In genomic region chr11:17411418-17411817, GRCh38 we compare ENCODE assay signal across 24 cellular contexts. TPM values are rescaled to one million over a fixed set of nuclear protein-coding genes. Genes with fewer than 3 reads are reported as not detected.
DNase-seq lines count a peak whose midpoint lies in the region; ATAC-seq and TF ChIP-seq lines count a peak whose summit lies in the region.
"Had no signal": no experiment of that assay in that cellular context is flagged by ENCODE, and none has a peak within 500 bp of the region (broad histone marks: within the 10 kb centered on the region; RNA-seq: fewer than 3 reads in every experiment).

No MANE protein-coding gene starts in this region.

- intact Hi-C loops in spleen (cut with DNase I; ENCODE audit: low total_unique reads), result no loop called here
- intact Hi-C loops in uterus (cut with DNase I; ENCODE audit: low total_unique reads), result no loop called here

- H3K27ac ChIP-seq in spleen (no peak overlapping the region), uterus (no peak overlapping the region)
- H3K27ac ChIP-seq: 22Rv1, KMS-11, PC-9, SJSA1 had no signal

- no peak for TF ChIP-seq CTCF in spleen (IDR thresholded peaks at IDR 0.05 in 8 of 11, conservative IDR thresholded peaks at IDR 0.05 in 3 of 11)
- no peak for TF ChIP-seq CTCF in GM13976 (IDR thresholded peaks at IDR 0.05; ENCODE audit: borderline replicate concordance, control extremely low read depth, extremely low read depth, insufficient read depth, missing control alignments)
- TF ChIP-seq CTCF in uterus (IDR thresholded peaks at IDR 0.05), result no peak

- peaks cover 42% of the 10 kb centered on the region for H3K4me1 Mint-ChIP-seq in activated naive CD8-positive, alpha-beta T cell treated with anti-CD3 and anti-CD28 coated beads, Interleukin-2, amount 10 ng/mL, durations not matched to agents 7 days and 5 days
- H3K4me1 Mint-ChIP-seq in activated naive CD8-positive, alpha-beta T cell treated with anti-CD3 and anti-CD28 coated beads, Interleukin-2, amount 50 U/mL, for 24 hours, result peaks cover 8% of the 10 kb centered on the region

- H3K4me3 ChIP-seq in spleen, result no peak overlapping the region
- H3K4me3 ChIP-seq in uterus, result no peak overlapping the region
- H3K4me3 ChIP-seq: PC-9, SJSA1 had no signal

- no peak for ATAC-seq in activated naive CD8-positive, alpha-beta T cell treated with anti-CD3 and anti-CD28 coated beads, Interleukin-2, amount 10 ng/mL, durations not matched to agents 7 days and 5 days (ENCODE audit: low read depth)
- ATAC-seq in activated naive CD8-positive, alpha-beta T cell treated with anti-CD3 and anti-CD28 coated beads, Interleukin-2, amount 50 U/mL, for 24 hours, result no peak
- ATAC-seq: HCT116 had no signal

- 67 to 83% (median 77%) methylated on average over 6 of the region's 6 CpGs for WGBS in spleen, 5 donors

- H3K4me1 ChIP-seq in spleen (peaks cover 0 to 8% (median 0%) of the 10 kb centered on the region in 6 donors), uterus (no peaks in the 10 kb centered on the region)
- H3K4me1 ChIP-seq: BE2C, SJSA1 had no signal

- in situ Hi-C loops in GM13976 (cut with MboI; ENCODE audit: low sequenced_read_pairs, unreplicated experiment), result no loop called here

- no peak overlapping the region for H3K4me3 Mint-ChIP-seq in activated naive CD8-positive, alpha-beta T cell treated with anti-CD3 and anti-CD28 coated beads, Interleukin-2, amount 10 ng/mL, durations not matched to agents 7 days and 5 days
- no peak overlapping the region for H3K4me3 Mint-ChIP-seq in activated naive CD8-positive, alpha-beta T cell treated with anti-CD3 and anti-CD28 coated beads, Interleukin-2, amount 50 U/mL, for 24 hours
- H3K4me3 Mint-ChIP-seq: CD4-positive, alpha-beta T cell had no signal

- peaks cover under 1% of the 10 kb centered on the region for H3K36me3 Mint-ChIP-seq in activated naive CD8-positive, alpha-beta T cell treated with anti-CD3 and anti-CD28 coated beads, Interleukin-2, amount 10 ng/mL, durations not matched to agents 7 days and 5 days
- H3K36me3 Mint-ChIP-seq in activated naive CD8-positive, alpha-beta T cell treated with anti-CD3 and anti-CD28 coated beads, Interleukin-2, amount 50 U/mL, for 24 hours (ENCODE audit: low read depth), result no peaks in the 10 kb centered on the region

- TF ChIP-seq POLR2A in spleen (IDR thresholded peaks at IDR 0.05) (no peak), uterus (IDR thresholded peaks at IDR 0.05) (no peak)

- H3K9me3 Mint-ChIP-seq in activated naive CD8-positive, alpha-beta T cell treated with anti-CD3 and anti-CD28 coated beads, Interleukin-2, amount 10 ng/mL, durations not matched to agents 7 days and 5 days, result no peaks in the 10 kb centered on the region
- H3K9me3 Mint-ChIP-seq in activated naive CD8-positive, alpha-beta T cell treated with anti-CD3 and anti-CD28 coated beads, Interleukin-2, amount 50 U/mL, for 24 hours, result no peaks in the 10 kb centered on the region
- H3K9me3 Mint-ChIP-seq: CD4-positive, alpha-beta T cell had no signal

- peaks cover 18% of the 10 kb centered on the region for H3K27me3 Mint-ChIP-seq in activated naive CD8-positive, alpha-beta T cell treated with anti-CD3 and anti-CD28 coated beads, Interleukin-2, amount 10 ng/mL, durations not matched to agents 7 days and 5 days
- H3K27me3 Mint-ChIP-seq in activated naive CD8-positive, alpha-beta T cell treated with anti-CD3 and anti-CD28 coated beads, Interleukin-2, amount 50 U/mL, for 24 hours, result peaks cover 15% of the 10 kb centered on the region

- DNase-seq in activated naive CD8-positive, alpha-beta T cell treated with anti-CD3 and anti-CD28 coated beads, Interleukin-2, amount 10 ng/mL, durations not matched to agents 7 days and 5 days, result no peak
- DNase-seq in activated naive CD8-positive, alpha-beta T cell treated with anti-CD3 and anti-CD28 coated beads, Interleukin-2, amount 50 U/mL, for 24 hours, result no peak
- peak; percentile 57 for DNase-seq in NCI-H69 (lab: John Stamatoyannopoulos, UW)
- DNase-seq in spleen, result peak; percentile 20
- DNase-seq in NCI-H446 (lab: John Stamatoyannopoulos, UW), result no peak
- no peak for DNase-seq in GM13976 (ENCODE audit: low spot score)
- DNase-seq in uterus, result no peak
- DNase-seq: ACHN; BE2C; CD4-positive, alpha-beta T cell; IMR-90; NCI-H1092; NCI-H1417 treated with DMSO at 0.1 percent for 48 hours; NCI-H1694 treated with DMSO at 0.1 percent for 48 hours; NCI-H2171; NCI-H226; NCI-H524; PC-9; Right ventricle myocardium superior; RPMI8226 had no signal

- H3K36me3 ChIP-seq in spleen (no peaks in the 10 kb centered on the region), uterus (no peaks in the 10 kb centered on the region)
- H3K36me3 ChIP-seq: BE2C, SJSA1 had no signal

- H3K27ac Mint-ChIP-seq in activated naive CD8-positive, alpha-beta T cell treated with anti-CD3 and anti-CD28 coated beads, Interleukin-2, amount 10 ng/mL, durations not matched to agents 7 days and 5 days, result peak overlapping the region; percentile 66
- no peak overlapping the region for H3K27ac Mint-ChIP-seq in activated naive CD8-positive, alpha-beta T cell treated with anti-CD3 and anti-CD28 coated beads, Interleukin-2, amount 50 U/mL, for 24 hours
- H3K27ac Mint-ChIP-seq: CD4-positive, alpha-beta T cell had no signal

- POLR2A ChIA-PET in activated naive CD8-positive, alpha-beta T cell treated with anti-CD3 and anti-CD28 coated beads, Interleukin-2, amount 10 ng/mL, durations not matched to agents 7 days and 5 days (lab: Charles Lee), result interaction anchor here (1.0 kb wide), 1 partner anchor 22 kb away, joined by 4 read pairs; no protein-coding TSS in a partner anchor

- H3K9me3 ChIP-seq in spleen (no peaks in the 10 kb centered on the region), uterus (no peaks in the 10 kb centered on the region)
- H3K9me3 ChIP-seq: BE2C, SJSA1 had no signal

- peaks cover 0 to 25% (median 0%) of the 10 kb centered on the region in 7 donors for H3K27me3 ChIP-seq in spleen (replicated peaks in 1 of 7)
- no peaks in the 10 kb centered on the region for H3K27me3 ChIP-seq in uterus
- H3K27me3 ChIP-seq: BE2C had no signal

RNA-seq across cellular contexts. Expression of gene KCNJ11, which starts 23.0 kb away (rescaled TPM):
- 1 to 10 TPM; 1.8 to 2.7 TPM for total RNA-seq in activated naive CD8-positive, alpha-beta T cell treated with anti-CD3 and anti-CD28 coated beads, Interleukin-2, amount 10 ng/mL, durations not matched to agents 7 days and 5 days
- total RNA-seq in spleen (1 to 10 TPM in 6 of 7 donors, not detected in 1; 1.2 to 3.8 (median 1.9) TPM), uterus (1 to 10 TPM in 1 of 4 donors, under 1 TPM in 1, not detected in 2; 0.83 to 3.9 TPM)
- polyA plus RNA-seq in spleen, result under 1 TPM; 0.13 to 0.79 (median 0.51) TPM
- total RNA-seq: IMR-90, SJSA1 had no signal
- polyA plus RNA-seq: IMR-90 had no signal

RNA-seq across cellular contexts. Expression of gene NCR3LG1, which starts 59.8 kb away (rescaled TPM):
- total RNA-seq in activated naive CD8-positive, alpha-beta T cell treated with anti-CD3 and anti-CD28 coated beads, Interleukin-2, amount 10 ng/mL, durations not matched to agents 7 days and 5 days, result 1 to 10 TPM; 2.7 to 2.9 TPM
- total RNA-seq in spleen (1 to 10 TPM; 1.5 to 5.4 (median 2.3) TPM), uterus (1 to 10 TPM in 2 of 4 donors, under 1 TPM in 2; 0.29 to 4.6 (median 0.91) TPM)
- polyA plus RNA-seq in spleen, result under 1 TPM; 0.04 to 0.16 (median 0.05) TPM

Comparison
In these comparisons a context has a peak if more than half of its experiments do, and no peak if none do; other contexts are left out.
1. DNase-seq: peak in NCI-H69 (single experiment) and spleen (single experiment); none in activated naive CD8-positive, alpha-beta T cell treated with anti-CD3 and anti-CD28 coated beads, Interleukin-2, amount 10 ng/mL, durations not matched to agents 7 days and 5 days (single experiment), activated naive CD8-positive, alpha-beta T cell treated with anti-CD3 and anti-CD28 coated beads, Interleukin-2, amount 50 U/mL, for 24 hours (single experiment), NCI-H446 (0 of 2), GM13976 (single experiment) and uterus (0 of 2).